1 cellular context compared by ENCODE assay signal in the genomic region with DNA sequence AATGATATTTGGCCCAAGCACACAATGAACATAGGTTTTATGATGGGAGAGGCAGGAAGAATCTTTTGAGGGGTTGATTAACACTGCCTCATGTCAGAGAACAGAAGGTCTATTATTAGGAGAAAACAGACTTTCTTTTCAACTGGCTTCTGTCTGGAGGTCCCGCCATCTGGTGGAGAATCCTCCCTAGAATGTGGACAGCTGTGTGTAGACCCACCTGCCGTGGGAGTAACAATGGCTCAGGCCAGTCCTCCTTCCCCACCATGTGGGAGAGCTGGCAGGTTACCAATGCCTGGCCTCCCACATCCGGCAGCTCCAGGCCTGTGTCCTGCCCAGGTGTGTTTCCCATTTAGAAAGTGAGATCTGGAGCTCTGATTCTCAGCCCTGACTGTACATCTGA.
TF ChIP-seq lines count a peak whose summit lies in the region.

No MANE protein-coding gene starts in this region.

TF ChIP-seq in HepG2, 621 proteins besides CTCF, POLR2A, EP300 and RAD21 (continued from another document):
- TF ChIP-seq NFE2L1 (CRISPR knock-in tag; IDR thresholded peaks at IDR 0.05; ENCODE audit: borderline replicate concordance) (no peak), ZNF337 (CRISPR knock-in tag; IDR thresholded peaks at IDR 0.05; ENCODE audit: borderline replicate concordance, low read depth) (no peak), ZNF747 (CRISPR knock-in tag; IDR thresholded peaks at IDR 0.05; ENCODE audit: borderline replicate concordance) (no peak), IRX3 (CRISPR knock-in tag; IDR thresholded peaks at IDR 0.05; ENCODE audit: borderline replicate concordance, low read depth) (no peak), ZNF12 (CRISPR knock-in tag; IDR thresholded peaks at IDR 0.05) (no peak), ERF (CRISPR knock-in tag; IDR thresholded peaks at IDR 0.05) (no peak), GPN1 (CRISPR knock-in tag; IDR thresholded peaks at IDR 0.05; ENCODE audit: borderline replicate concordance) (no peak), ZNF564 (CRISPR knock-in tag; IDR thresholded peaks at IDR 0.05) (0 out of 2 replicates have a peak, but pooled peaks have one; percentile 19), ZBTB1 (CRISPR knock-in tag; IDR thresholded peaks at IDR 0.05; ENCODE audit: borderline replicate concordance) (no peak), ARNTL (CRISPR knock-in tag; IDR thresholded peaks at IDR 0.05) (0 out of 2 replicates have a peak, but pooled peaks have one; percentile 41), NKX3-1 (CRISPR knock-in tag; IDR thresholded peaks at IDR 0.05) (no peak), ZNF788 (CRISPR knock-in tag; IDR thresholded peaks at IDR 0.05; ENCODE audit: borderline replicate concordance) (peak; percentile 47; the same call in 1 of the 2 replicates), ZSCAN29 (CRISPR knock-in tag; conservative IDR thresholded peaks at IDR 0.05) (no peak)
TF ChIP-seq in HepG2: peak in this region for 44.
